In the genomic region with DNA sequence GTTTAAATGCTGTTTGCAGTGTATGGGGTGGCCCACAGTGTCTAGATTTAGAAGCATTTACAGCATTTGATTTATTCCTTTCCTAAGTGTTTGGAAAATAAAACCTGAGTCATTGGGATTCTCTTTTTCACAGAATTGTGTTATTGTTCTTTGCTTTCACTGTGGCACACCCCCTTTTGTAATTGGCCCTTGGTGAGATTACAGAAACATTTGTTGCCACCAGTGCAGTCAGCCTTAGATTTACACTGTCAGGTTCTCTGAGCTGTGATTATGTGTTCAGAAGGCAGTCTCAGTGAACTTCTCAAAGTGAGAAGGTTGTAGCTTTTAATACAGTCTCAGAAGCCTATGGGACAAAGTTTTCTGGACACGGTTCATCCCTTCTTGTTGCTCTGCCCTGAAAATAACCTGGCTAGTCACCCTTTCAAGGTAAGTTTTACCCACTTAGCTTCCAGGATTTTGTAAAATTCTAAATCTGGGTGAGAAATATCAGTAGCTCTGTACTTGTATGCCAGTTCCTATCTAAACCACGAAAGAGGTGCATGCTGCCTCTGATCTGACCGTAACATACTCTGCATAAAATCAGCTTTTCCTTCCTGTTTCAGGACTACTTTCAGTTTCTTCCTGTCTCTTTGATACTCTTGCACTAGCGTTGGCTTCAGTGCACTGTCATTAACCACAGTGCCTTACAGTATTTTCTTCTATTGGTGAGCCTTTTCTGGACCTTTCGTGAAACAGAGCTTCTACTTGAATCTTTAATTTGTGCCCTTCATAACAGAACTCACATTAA, we compare ENCODE assay signal across 8 cellular contexts. TPM values are rescaled to one million over a fixed set of nuclear protein-coding genes. Genes with fewer than 3 reads are reported as not detected.
DNase-seq lines count a peak whose midpoint lies in the region; ATAC-seq and TF ChIP-seq lines count a peak whose summit lies in the region.

No MANE protein-coding gene starts in this region.

- TF ChIP-seq EP300 in SK-N-SH (IDR thresholded peaks at IDR 0.05; ENCODE audit: borderline replicate concordance in 1 of 2, low read depth in 1 of 2, low read length in 1 of 2): no peak

- H3K27me3 Mint-ChIP-seq in Calu3 (ENCODE audit: unreplicated experiment) (no peaks in the 10 kb centered on the region), mesothelial cell of epicardium (ENCODE audit: low read depth) (no peaks in the 10 kb centered on the region)

- H3K4me3 ChIP-seq in SK-N-SH (ENCODE audit: low read depth in 2 of 2, low read length in 1 of 2) (peak overlapping the region; percentile 2 to 21; a peak in 2 of 4 replicates), aorta (ENCODE audit: low read length in 2 of 2) (peak overlapping the region; percentile 40 to 82)

- ATAC-seq in HG03196 (IDR thresholded peaks at IDR 0.05; ENCODE audit: unreplicated experiment): peak; percentile 90
- ATAC-seq in aorta (ENCODE audit: low FRiP score): peak; percentile 87

- BruUV-seq in Calu3 (replicated peaks; lab: Mats Ljungman, UMichigan): no TSS peak

- no peaks in the 10 kb centered on the region for H3K9me3 ChIP-seq in SK-N-SH
- no peaks in the 10 kb centered on the region for H3K9me3 ChIP-seq in aorta (ENCODE audit: control insufficient read depth, low read length)

- POLR2A ChIA-PET in SK-N-SH (lab: Yijun Ruan, JAX): no interaction called here

- no peak overlapping the region for H2AFZ ChIP-seq in SK-N-SH (ENCODE audit: low read depth)

- H3K27me3 ChIP-seq in SK-N-SH (ENCODE audit: insufficient read depth) (no peaks in the 10 kb centered on the region), aorta (ENCODE audit: control insufficient read depth in 1 of 2, insufficient read depth in 2 of 2, low read length in 1 of 2) (no peaks in the 10 kb centered on the region)

- H3K27ac Mint-ChIP-seq in Calu3 (ENCODE audit: unreplicated experiment): peak overlapping the region; percentile 93
- peak overlapping the region; percentile 34 for H3K27ac Mint-ChIP-seq in mesothelial cell of epicardium

- DNase-seq in Calu3 (peak; percentile 5), GM19240 (ENCODE audit: insufficient read length, low spot score) (peak; percentile 43), SK-N-SH (no peak), dermis blood vessel endothelial cell (peak; percentile 71), mesothelial cell of epicardium (ENCODE audit: low spot score in 2 of 2, unreplicated experiment in 2 of 2) (no peak), aorta (no peak), DMS114 treated with DMSO at 0.1 percent for 48 hours (lab: John Stamatoyannopoulos, UW; ENCODE audit: unreplicated experiment) (no peak)

- H3K4me3 Mint-ChIP-seq in Calu3 (ENCODE audit: low read depth, unreplicated experiment) (peak overlapping the region; percentile 79), mesothelial cell of epicardium (peak overlapping the region; percentile 16)

- H3K9ac ChIP-seq in SK-N-SH: peak overlapping the region; percentile 1; the same call in 1 of the 2 replicates

- CTCF ChIA-PET in Calu3 (lab: Charles Lee) (interaction anchor here (0.6 to 1.0 kb wide), 3 partner anchors 20 to 221 kb away, joined by 3 to 6 read pairs (median 3); no protein-coding TSS in a partner anchor), SK-N-SH (lab: Yijun Ruan, JAX) (interaction anchor here (0.7 to 2.2 kb wide), 8 partner anchors 8 to 47 kb away, joined by 3 to 10 read pairs (median 4); no protein-coding TSS in a partner anchor)

- H3K4me1 ChIP-seq in SK-N-SH (ENCODE audit: control insufficient read depth in 1 of 2, insufficient read depth in 2 of 2, low read depth in 1 of 2, low read length in 1 of 2) (no peaks in the 10 kb centered on the region; a peak in 1 of 4 replicates), aorta (ENCODE audit: control insufficient read depth in 1 of 2, insufficient read depth in 2 of 2, low read length in 2 of 2) (no peaks in the 10 kb centered on the region)

- peaks cover 62% of the 10 kb centered on the region for H4K20me1 ChIP-seq in SK-N-SH (ENCODE audit: insufficient read depth)

- H3K36me3 ChIP-seq in SK-N-SH (replicated peaks in 1 of 2; ENCODE audit: control insufficient read depth in 1 of 2, insufficient read depth in 2 of 2, low read length in 1 of 2) (peaks cover 0 to 18% of the 10 kb centered on the region in 2 experiments), aorta (ENCODE audit: control insufficient read depth in 1 of 2, insufficient read depth in 2 of 2, low read length in 1 of 2) (no peaks in the 10 kb centered on the region)

- no peak for TF ChIP-seq RAD21 in SK-N-SH (IDR thresholded peaks at IDR 0.05; ENCODE audit: low read length)

- peak overlapping the region; percentile 58 for H3K4me2 ChIP-seq in SK-N-SH

- TF ChIP-seq CTCF in Calu3 (IDR thresholded peaks at IDR 0.05; ENCODE audit: unreplicated experiment) (no peak), SK-N-SH (IDR thresholded peaks at IDR 0.05) (no peak), mesothelial cell of epicardium (IDR thresholded peaks at IDR 0.05; ENCODE audit: unreplicated experiment) (no peak)

- H3K9me3 Mint-ChIP-seq in Calu3 (ENCODE audit: low read depth, unreplicated experiment) (no peaks in the 10 kb centered on the region), mesothelial cell of epicardium (no peaks in the 10 kb centered on the region)

- WGBS in SK-N-SH (ENCODE audit: low lambda C conversion rate): 75% methylated on average over 5 of the region's 5 CpGs
- 2 to 3% methylated on average over 5 of the region's 5 CpGs for WGBS in aorta, 2 donors

- peaks cover 6% of the 10 kb centered on the region for H3K36me3 Mint-ChIP-seq in Calu3 (ENCODE audit: insufficient read depth, unreplicated experiment)
- peaks cover 3% of the 10 kb centered on the region for H3K36me3 Mint-ChIP-seq in mesothelial cell of epicardium

- intact Hi-C loops in Calu3 (cut with micrococcal nuclease; ENCODE audit: unreplicated experiment): no loop called here
- intact Hi-C loops in aorta (cut with DNase I): no loop called here

- H3K9me2 ChIP-seq in SK-N-SH: no peaks in the 10 kb centered on the region

- H3F3A ChIP-seq in SK-N-SH (replicated peaks; ENCODE audit: insufficient read depth): peaks cover 13% of the 10 kb centered on the region

- H3K79me2 ChIP-seq in SK-N-SH (ENCODE audit: insufficient read depth): peaks cover 88% of the 10 kb centered on the region

- H3K4me1 Mint-ChIP-seq in Calu3 (ENCODE audit: low read depth, unreplicated experiment) (peaks cover 13% of the 10 kb centered on the region), mesothelial cell of epicardium (peaks cover 14% of the 10 kb centered on the region)

- H3K27ac ChIP-seq in SK-N-SH (ENCODE audit: low read depth in 2 of 2, low read length in 1 of 2) (peak overlapping the region; percentile 16 to 58), aorta (ENCODE audit: low read depth in 1 of 2, low read length in 2 of 2) (peak overlapping the region; percentile 14 to 87)

TF ChIP-seq in SK-N-SH, 30 proteins besides CTCF, POLR2A, EP300 and RAD21 (continues in another document):
- no peak for TF ChIP-seq RCOR1 (IDR thresholded peaks at IDR 0.05; ENCODE audit: low read length)
- TF ChIP-seq, protein P1, sequence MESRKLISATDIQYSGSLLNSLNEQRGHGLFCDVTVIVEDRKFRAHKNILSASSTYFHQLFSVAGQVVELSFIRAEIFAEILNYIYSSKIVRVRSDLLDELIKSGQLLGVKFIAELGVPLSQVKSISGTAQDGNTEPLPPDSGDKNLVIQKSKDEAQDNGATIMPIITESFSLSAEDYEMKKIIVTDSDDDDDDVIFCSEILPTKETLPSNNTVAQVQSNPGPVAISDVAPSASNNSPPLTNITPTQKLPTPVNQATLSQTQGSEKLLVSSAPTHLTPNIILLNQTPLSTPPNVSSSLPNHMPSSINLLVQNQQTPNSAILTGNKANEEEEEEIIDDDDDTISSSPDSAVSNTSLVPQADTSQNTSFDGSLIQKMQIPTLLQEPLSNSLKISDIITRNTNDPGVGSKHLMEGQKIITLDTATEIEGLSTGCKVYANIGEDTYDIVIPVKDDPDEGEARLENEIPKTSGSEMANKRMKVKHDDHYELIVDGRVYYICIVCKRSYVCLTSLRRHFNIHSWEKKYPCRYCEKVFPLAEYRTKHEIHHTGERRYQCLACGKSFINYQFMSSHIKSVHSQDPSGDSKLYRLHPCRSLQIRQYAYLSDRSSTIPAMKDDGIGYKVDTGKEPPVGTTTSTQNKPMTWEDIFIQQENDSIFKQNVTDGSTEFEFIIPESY (IDR thresholded peaks at IDR 0.05; ENCODE audit: borderline replicate concordance, low read depth): no peak
- TF ChIP-seq GABPA (IDR thresholded peaks at IDR 0.05; ENCODE audit: low read depth): no peak
- no peak for TF ChIP-seq FOXM1 (IDR thresholded peaks at IDR 0.05; ENCODE audit: low read depth)
- no peak for TF ChIP-seq TAF1 (IDR thresholded peaks at IDR 0.05; ENCODE audit: borderline replicate concordance, low read depth, low read length)
- no peak for TF ChIP-seq POLR2AphosphoS5 (IDR thresholded peaks at IDR 0.05; ENCODE audit: low read depth, low read length)
- no peak for TF ChIP-seq FOSL2 (IDR thresholded peaks at IDR 0.05; ENCODE audit: borderline replicate concordance, low read depth)
- TF ChIP-seq, protein P2, sequence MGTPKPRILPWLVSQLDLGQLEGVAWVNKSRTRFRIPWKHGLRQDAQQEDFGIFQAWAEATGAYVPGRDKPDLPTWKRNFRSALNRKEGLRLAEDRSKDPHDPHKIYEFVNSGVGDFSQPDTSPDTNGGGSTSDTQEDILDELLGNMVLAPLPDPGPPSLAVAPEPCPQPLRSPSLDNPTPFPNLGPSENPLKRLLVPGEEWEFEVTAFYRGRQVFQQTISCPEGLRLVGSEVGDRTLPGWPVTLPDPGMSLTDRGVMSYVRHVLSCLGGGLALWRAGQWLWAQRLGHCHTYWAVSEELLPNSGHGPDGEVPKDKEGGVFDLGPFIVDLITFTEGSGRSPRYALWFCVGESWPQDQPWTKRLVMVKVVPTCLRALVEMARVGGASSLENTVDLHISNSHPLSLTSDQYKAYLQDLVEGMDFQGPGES (IDR thresholded peaks at IDR 0.05; ENCODE audit: low read depth, low read length): no peak
- no peak for TF ChIP-seq JUND (IDR thresholded peaks at IDR 0.05)
- TF ChIP-seq CHD2 (IDR thresholded peaks at IDR 0.05; ENCODE audit: low read length, partially characterized antibody): no peak
- no peak for TF ChIP-seq RFX5 (IDR thresholded peaks at IDR 0.05; ENCODE audit: low read length)

RNA-seq across cellular contexts. Expression of a gene that starts 12.6 kb away (rescaled TPM):
- total RNA-seq in Calu3 (2022): 25.8 and 33.0 TPM in 2 replicates
- polyA plus RNA-seq in SK-N-SH (2012; rRNA removed): 22.8 and 30.7 TPM in 2 replicates
- polyA plus RNA-seq in SK-N-SH (2012; cell fraction: cytosol; rRNA removed): 16.9 and 18.5 TPM in 2 replicates
- 77.0 and 116 TPM in 2 replicates for polyA plus RNA-seq in SK-N-SH (2012; cell fraction: nucleus; rRNA removed)
- 50.7 and 58.9 TPM in 2 replicates for total RNA-seq in dermis blood vessel endothelial cell
- total RNA-seq in mesothelial cell of epicardium: 96.0 to 101 TPM (median 96.6 TPM) in 3 replicates
- 10 to 100 TPM; 48.5 to 96.9 TPM for total RNA-seq in aorta
- 10 to 100 TPM in 1 of 2 donors, 1 to 10 TPM in 1; 7.4 to 35.7 TPM for polyA plus RNA-seq in aorta

RNA-seq across cellular contexts. Expression of a gene that starts 46.0 kb away (rescaled TPM):
- total RNA-seq in Calu3 (2022) (22.2 and 24.2 TPM in 2 replicates), dermis blood vessel endothelial cell (20.8 and 27.1 TPM in 2 replicates), mesothelial cell of epicardium (28.0 to 30.4 TPM (median 29.6 TPM) in 3 replicates), aorta (10 to 100 TPM; 22.0 to 25.0 TPM)
- polyA plus RNA-seq in SK-N-SH (2012; rRNA removed) (36.9 and 39.0 TPM in 2 replicates), aorta (10 to 100 TPM; 17.6 to 22.9 TPM)
- polyA plus RNA-seq in SK-N-SH (2012; cell fraction: cytosol; rRNA removed): 43.6 and 51.5 TPM in 2 replicates
- polyA plus RNA-seq in SK-N-SH (2012; cell fraction: nucleus; rRNA removed): 9.2 and 14.1 TPM in 2 replicates

Comparison
In these comparisons a context has a peak if more than half of its experiments do, and no peak if none do; other contexts are left out.
1. DNase-seq: peak in Calu3 (single experiment), GM19240 (single experiment) and dermis blood vessel endothelial cell (single experiment); none in SK-N-SH (single experiment), mesothelial cell of epicardium (0 of 2), aorta (0 of 2) and DMS114 treated with DMSO at 0.1 percent for 48 hours (single experiment).